ENCODE assay signal across 1 cellular context in genomic region chr12:9065607-9065856, GRCh38.
TF ChIP-seq lines count a peak whose summit lies in the region.

No MANE protein-coding gene starts in this region.

TF ChIP-seq in HCT116, 20 proteins besides CTCF, POLR2A, EP300 and RAD21:
- no peak for TF ChIP-seq EZH2 (IDR thresholded peaks at IDR 0.05)
- TF ChIP-seq ELF1 (IDR thresholded peaks at IDR 0.05; ENCODE audit: borderline replicate concordance, low read depth) = no peak
- TF ChIP-seq SP1 (IDR thresholded peaks at IDR 0.05; ENCODE audit: low read depth) = no peak
- TF ChIP-seq CBX3 (IDR thresholded peaks at IDR 0.05; ENCODE audit: low read depth) = no peak
- TF ChIP-seq, protein P1, sequence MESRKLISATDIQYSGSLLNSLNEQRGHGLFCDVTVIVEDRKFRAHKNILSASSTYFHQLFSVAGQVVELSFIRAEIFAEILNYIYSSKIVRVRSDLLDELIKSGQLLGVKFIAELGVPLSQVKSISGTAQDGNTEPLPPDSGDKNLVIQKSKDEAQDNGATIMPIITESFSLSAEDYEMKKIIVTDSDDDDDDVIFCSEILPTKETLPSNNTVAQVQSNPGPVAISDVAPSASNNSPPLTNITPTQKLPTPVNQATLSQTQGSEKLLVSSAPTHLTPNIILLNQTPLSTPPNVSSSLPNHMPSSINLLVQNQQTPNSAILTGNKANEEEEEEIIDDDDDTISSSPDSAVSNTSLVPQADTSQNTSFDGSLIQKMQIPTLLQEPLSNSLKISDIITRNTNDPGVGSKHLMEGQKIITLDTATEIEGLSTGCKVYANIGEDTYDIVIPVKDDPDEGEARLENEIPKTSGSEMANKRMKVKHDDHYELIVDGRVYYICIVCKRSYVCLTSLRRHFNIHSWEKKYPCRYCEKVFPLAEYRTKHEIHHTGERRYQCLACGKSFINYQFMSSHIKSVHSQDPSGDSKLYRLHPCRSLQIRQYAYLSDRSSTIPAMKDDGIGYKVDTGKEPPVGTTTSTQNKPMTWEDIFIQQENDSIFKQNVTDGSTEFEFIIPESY (IDR thresholded peaks at IDR 0.05; ENCODE audit: extremely low read depth, insufficient replicate concordance, low read length) = no peak
- TF ChIP-seq ZFX (IDR thresholded peaks at IDR 0.05) = no peak
- TF ChIP-seq YY1 (IDR thresholded peaks at IDR 0.05; ENCODE audit: extremely low read depth, insufficient replicate concordance, low read depth, low read length) = no peak
- TF ChIP-seq REST (IDR thresholded peaks at IDR 0.05; ENCODE audit: low read depth) = no peak
- no peak for TF ChIP-seq ZNF274 (IDR thresholded peaks at IDR 0.05; ENCODE audit: low read depth, low read length)
- TF ChIP-seq EZH2phosphoT487 (IDR thresholded peaks at IDR 0.05; ENCODE audit: borderline replicate concordance) = no peak
- TF ChIP-seq, protein P2, sequence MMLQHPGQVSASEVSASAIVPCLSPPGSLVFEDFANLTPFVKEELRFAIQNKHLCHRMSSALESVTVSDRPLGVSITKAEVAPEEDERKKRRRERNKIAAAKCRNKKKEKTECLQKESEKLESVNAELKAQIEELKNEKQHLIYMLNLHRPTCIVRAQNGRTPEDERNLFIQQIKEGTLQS (IDR thresholded peaks at IDR 0.05) = no peak
- TF ChIP-seq TCF7L2 (IDR thresholded peaks at IDR 0.05; ENCODE audit: borderline replicate concordance, extremely low read depth, insufficient read depth, insufficient read length) = no peak
- TF ChIP-seq CEBPB (IDR thresholded peaks at IDR 0.05; ENCODE audit: low read depth) = no peak
- no peak for TF ChIP-seq POLR2AphosphoS5 (IDR thresholded peaks at IDR 0.05; ENCODE audit: low read depth, low read length)
- TF ChIP-seq MAX (IDR thresholded peaks at IDR 0.05) = no peak
- no peak for TF ChIP-seq FOSL1 (IDR thresholded peaks at IDR 0.05; ENCODE audit: low read depth)
- TF ChIP-seq SRF (IDR thresholded peaks at IDR 0.05; ENCODE audit: low read depth) = no peak
